In the genomic region with DNA sequence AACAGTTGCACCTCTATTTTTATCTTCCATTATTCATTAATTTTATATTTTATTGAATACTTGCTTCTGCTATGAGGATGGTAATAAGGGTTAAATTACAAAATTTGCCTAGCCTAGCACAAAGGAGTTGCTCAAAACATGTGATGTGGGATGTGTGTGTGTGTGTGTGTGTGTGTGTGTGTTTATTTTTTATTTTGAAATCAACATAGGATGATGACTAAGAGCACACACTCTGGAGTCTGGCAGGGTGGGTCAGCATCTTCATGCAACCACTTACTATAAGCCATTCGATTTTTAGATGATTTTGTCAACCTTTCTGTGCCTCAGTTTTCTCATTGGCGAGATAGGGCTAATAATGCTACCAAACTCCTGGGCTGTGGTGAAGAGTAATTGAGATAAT, we compare ENCODE assay signal across 28 cellular contexts.
"Had no signal": no experiment of that assay in that cellular context is flagged by ENCODE, and none has a peak within 500 bp of the region (broad histone marks: within the 10 kb centered on the region; RNA-seq: fewer than 3 reads in every experiment).

No MANE protein-coding gene starts in this region.

- H3K36me3 Mint-ChIP-seq: memory B cell; natural killer cell; stimulated activated memory B cell treated with anti-CD40 and anti-IgM and Interleukin-4, amounts not matched to agents 10 μg/mL and 1 μg/mL and 100 μg/mL, for 72 hours; type B pancreatic cell had no signal

- DNase-seq: dermis blood vessel endothelial cell; effector memory CD4-positive, alpha-beta T cell; erythroblast; esophagus squamous epithelium; foreskin melanocyte; glutamatergic neuron; heart right ventricle; hippocampal formation; left ventricle myocardium superior; lower lobe of right lung; natural killer cell; occipital lobe; ovary; posterior cingulate gyrus; psoas muscle; right cardiac atrium; sigmoid colon; spleen; stimulated activated CD4-positive, alpha-beta T cell treated with anti-CD3 and anti-CD28 coated beads, Interleukin-4, amount 100 ng/mL, for 4 hours; stimulated activated naive CD8-positive, alpha-beta T cell treated with anti-CD3 and anti-CD28 coated beads, Interleukin-15, Interleukin-2, amounts not matched to agents 100 U/mL and 50 U/mL, for 24 hours; substantia nigra; testis; tibial artery had no signal

- H3K4me1 Mint-ChIP-seq: memory B cell; natural killer cell; stimulated activated memory B cell treated with anti-CD40 and anti-IgM and Interleukin-4, amounts not matched to agents 10 μg/mL and 1 μg/mL and 100 μg/mL, for 72 hours had no signal

- H3K4me3 Mint-ChIP-seq: memory B cell; natural killer cell; stimulated activated memory B cell treated with anti-CD40 and anti-IgM and Interleukin-4, amounts not matched to agents 10 μg/mL and 1 μg/mL and 100 μg/mL, for 72 hours; type B pancreatic cell had no signal

- H3K27ac Mint-ChIP-seq: memory B cell; natural killer cell; stimulated activated memory B cell treated with anti-CD40 and anti-IgM and Interleukin-4, amounts not matched to agents 10 μg/mL and 1 μg/mL and 100 μg/mL, for 72 hours; type B pancreatic cell had no signal

- H3K9me3 Mint-ChIP-seq: memory B cell; natural killer cell; stimulated activated memory B cell treated with anti-CD40 and anti-IgM and Interleukin-4, amounts not matched to agents 10 μg/mL and 1 μg/mL and 100 μg/mL, for 72 hours; type B pancreatic cell had no signal

- H3K4me3 ChIP-seq: coronary artery, esophagus squamous epithelium, heart right ventricle, lower lobe of right lung, ovary, psoas muscle, sigmoid colon, skin epidermis, spleen, testis, tibial artery had no signal

- H3K27me3 Mint-ChIP-seq: type B pancreatic cell had no signal
